3 cellular contexts compared by ENCODE assay signal in the genomic region with DNA sequence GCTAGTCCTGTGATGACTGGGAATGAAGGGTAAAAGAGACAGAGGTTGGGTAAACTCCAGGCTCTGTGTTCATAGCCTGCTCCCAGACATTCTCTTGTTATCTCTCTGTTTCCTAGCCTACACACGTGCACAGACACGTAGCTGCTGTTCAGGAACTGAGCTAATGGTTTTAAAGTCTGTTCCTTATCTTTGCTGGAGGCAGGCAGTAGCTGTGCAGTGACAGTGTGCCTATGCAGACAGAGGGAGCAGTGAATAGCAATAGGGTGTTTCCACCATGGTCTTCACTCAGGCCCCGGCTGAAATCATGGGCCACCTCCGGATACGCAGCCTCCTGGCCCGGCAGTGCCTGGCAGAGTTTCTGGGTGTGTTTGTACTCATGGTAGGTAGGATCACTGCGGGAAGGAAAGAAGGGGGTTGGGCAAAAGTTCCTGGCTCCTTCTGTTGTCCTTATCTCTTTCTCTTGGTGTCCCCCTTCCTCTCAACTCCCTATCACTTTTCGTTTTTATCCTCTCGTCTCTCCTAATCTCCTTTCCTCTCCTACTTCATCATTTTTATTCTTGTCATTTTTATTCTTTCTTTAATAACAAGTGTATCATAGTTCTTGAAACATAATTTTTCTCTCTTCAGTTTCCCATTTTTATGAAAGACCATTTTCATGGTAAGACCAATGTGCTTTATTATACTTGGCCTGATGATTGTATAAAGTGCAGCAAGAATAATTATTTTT.
TF ChIP-seq lines count a peak whose summit lies in the region.

Gene AQP10 (plus strand): TSS at position 212 of the 727 bp plus-strand sequence. CDS start 63 bp downstream, at position 275.

TF ChIP-seq in SK-N-SH, 30 proteins besides CTCF, POLR2A, EP300 and RAD21 (continues in another document):
- TF ChIP-seq, protein P1, sequence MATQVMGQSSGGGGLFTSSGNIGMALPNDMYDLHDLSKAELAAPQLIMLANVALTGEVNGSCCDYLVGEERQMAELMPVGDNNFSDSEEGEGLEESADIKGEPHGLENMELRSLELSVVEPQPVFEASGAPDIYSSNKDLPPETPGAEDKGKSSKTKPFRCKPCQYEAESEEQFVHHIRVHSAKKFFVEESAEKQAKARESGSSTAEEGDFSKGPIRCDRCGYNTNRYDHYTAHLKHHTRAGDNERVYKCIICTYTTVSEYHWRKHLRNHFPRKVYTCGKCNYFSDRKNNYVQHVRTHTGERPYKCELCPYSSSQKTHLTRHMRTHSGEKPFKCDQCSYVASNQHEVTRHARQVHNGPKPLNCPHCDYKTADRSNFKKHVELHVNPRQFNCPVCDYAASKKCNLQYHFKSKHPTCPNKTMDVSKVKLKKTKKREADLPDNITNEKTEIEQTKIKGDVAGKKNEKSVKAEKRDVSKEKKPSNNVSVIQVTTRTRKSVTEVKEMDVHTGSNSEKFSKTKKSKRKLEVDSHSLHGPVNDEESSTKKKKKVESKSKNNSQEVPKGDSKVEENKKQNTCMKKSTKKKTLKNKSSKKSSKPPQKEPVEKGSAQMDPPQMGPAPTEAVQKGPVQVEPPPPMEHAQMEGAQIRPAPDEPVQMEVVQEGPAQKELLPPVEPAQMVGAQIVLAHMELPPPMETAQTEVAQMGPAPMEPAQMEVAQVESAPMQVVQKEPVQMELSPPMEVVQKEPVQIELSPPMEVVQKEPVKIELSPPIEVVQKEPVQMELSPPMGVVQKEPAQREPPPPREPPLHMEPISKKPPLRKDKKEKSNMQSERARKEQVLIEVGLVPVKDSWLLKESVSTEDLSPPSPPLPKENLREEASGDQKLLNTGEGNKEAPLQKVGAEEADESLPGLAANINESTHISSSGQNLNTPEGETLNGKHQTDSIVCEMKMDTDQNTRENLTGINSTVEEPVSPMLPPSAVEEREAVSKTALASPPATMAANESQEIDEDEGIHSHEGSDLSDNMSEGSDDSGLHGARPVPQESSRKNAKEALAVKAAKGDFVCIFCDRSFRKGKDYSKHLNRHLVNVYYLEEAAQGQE (IDR thresholded peaks at IDR 0.05; ENCODE audit: low read depth, low read length) = no peak
- TF ChIP-seq SMC3 (IDR thresholded peaks at IDR 0.05; ENCODE audit: low read depth, low read length) (peak; percentile 9; the same call in 1 of the 2 replicates), FOSL2 (IDR thresholded peaks at IDR 0.05; ENCODE audit: borderline replicate concordance, low read depth) (no peak), RFX5 (IDR thresholded peaks at IDR 0.05; ENCODE audit: low read length) (no peak), MXI1 (IDR thresholded peaks at IDR 0.05; ENCODE audit: low read depth, low read length) (peak; percentile 91), FOXJ3 (CRISPR knock-in tag; IDR thresholded peaks at IDR 0.05) (no peak), TCF12 (IDR thresholded peaks at IDR 0.05) (no peak), GABPA (IDR thresholded peaks at IDR 0.05; ENCODE audit: low read depth) (no peak), GATA2 (CRISPR knock-in tag; IDR thresholded peaks at IDR 0.05) (peak; percentile 94), TAF1 (IDR thresholded peaks at IDR 0.05; ENCODE audit: borderline replicate concordance, low read depth, low read length) (no peak), FOXM1 (IDR thresholded peaks at IDR 0.05; ENCODE audit: low read depth) (no peak)
- TF ChIP-seq, protein P2, sequence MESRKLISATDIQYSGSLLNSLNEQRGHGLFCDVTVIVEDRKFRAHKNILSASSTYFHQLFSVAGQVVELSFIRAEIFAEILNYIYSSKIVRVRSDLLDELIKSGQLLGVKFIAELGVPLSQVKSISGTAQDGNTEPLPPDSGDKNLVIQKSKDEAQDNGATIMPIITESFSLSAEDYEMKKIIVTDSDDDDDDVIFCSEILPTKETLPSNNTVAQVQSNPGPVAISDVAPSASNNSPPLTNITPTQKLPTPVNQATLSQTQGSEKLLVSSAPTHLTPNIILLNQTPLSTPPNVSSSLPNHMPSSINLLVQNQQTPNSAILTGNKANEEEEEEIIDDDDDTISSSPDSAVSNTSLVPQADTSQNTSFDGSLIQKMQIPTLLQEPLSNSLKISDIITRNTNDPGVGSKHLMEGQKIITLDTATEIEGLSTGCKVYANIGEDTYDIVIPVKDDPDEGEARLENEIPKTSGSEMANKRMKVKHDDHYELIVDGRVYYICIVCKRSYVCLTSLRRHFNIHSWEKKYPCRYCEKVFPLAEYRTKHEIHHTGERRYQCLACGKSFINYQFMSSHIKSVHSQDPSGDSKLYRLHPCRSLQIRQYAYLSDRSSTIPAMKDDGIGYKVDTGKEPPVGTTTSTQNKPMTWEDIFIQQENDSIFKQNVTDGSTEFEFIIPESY (IDR thresholded peaks at IDR 0.05; ENCODE audit: borderline replicate concordance, low read depth) = no peak
- TF ChIP-seq, protein P3, sequence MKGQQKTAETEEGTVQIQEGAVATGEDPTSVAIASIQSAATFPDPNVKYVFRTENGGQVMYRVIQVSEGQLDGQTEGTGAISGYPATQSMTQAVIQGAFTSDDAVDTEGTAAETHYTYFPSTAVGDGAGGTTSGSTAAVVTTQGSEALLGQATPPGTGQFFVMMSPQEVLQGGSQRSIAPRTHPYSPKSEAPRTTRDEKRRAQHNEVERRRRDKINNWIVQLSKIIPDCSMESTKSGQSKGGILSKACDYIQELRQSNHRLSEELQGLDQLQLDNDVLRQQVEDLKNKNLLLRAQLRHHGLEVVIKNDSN (IDR thresholded peaks at IDR 0.05; ENCODE audit: borderline replicate concordance, low read depth) = no peak

TF ChIP-seq in endothelial cell of umbilical vein, 7 proteins besides CTCF, POLR2A, EP300 and RAD21:
- no peak for TF ChIP-seq POLR2AphosphoS5 (IDR thresholded peaks at IDR 0.05; ENCODE audit: insufficient read depth, low read depth, low read length)
- TF ChIP-seq MAX (IDR thresholded peaks at IDR 0.05; ENCODE audit: insufficient read depth, insufficient read length) = no peak
- TF ChIP-seq GATA2 (IDR thresholded peaks at IDR 0.05; ENCODE audit: insufficient read depth, insufficient read length, low read depth, low read length) = no peak
- no peak for TF ChIP-seq EZH2 (IDR thresholded peaks at IDR 0.05; ENCODE audit: borderline replicate concordance, low read depth, low read length, severe bottlenecking)
- no peak for TF ChIP-seq JUN (IDR thresholded peaks at IDR 0.05; ENCODE audit: borderline replicate concordance, insufficient read depth, insufficient read length, low read depth)
- TF ChIP-seq FOS (IDR thresholded peaks at IDR 0.05; ENCODE audit: borderline replicate concordance, insufficient read depth, low read length) = no peak
- TF ChIP-seq MYC (IDR thresholded peaks at IDR 0.05; ENCODE audit: low read depth, low read length) = no peak

TF ChIP-seq in HepG2, 621 proteins besides CTCF, POLR2A, EP300 and RAD21 (continues in another document):
- TF ChIP-seq, protein P4, sequence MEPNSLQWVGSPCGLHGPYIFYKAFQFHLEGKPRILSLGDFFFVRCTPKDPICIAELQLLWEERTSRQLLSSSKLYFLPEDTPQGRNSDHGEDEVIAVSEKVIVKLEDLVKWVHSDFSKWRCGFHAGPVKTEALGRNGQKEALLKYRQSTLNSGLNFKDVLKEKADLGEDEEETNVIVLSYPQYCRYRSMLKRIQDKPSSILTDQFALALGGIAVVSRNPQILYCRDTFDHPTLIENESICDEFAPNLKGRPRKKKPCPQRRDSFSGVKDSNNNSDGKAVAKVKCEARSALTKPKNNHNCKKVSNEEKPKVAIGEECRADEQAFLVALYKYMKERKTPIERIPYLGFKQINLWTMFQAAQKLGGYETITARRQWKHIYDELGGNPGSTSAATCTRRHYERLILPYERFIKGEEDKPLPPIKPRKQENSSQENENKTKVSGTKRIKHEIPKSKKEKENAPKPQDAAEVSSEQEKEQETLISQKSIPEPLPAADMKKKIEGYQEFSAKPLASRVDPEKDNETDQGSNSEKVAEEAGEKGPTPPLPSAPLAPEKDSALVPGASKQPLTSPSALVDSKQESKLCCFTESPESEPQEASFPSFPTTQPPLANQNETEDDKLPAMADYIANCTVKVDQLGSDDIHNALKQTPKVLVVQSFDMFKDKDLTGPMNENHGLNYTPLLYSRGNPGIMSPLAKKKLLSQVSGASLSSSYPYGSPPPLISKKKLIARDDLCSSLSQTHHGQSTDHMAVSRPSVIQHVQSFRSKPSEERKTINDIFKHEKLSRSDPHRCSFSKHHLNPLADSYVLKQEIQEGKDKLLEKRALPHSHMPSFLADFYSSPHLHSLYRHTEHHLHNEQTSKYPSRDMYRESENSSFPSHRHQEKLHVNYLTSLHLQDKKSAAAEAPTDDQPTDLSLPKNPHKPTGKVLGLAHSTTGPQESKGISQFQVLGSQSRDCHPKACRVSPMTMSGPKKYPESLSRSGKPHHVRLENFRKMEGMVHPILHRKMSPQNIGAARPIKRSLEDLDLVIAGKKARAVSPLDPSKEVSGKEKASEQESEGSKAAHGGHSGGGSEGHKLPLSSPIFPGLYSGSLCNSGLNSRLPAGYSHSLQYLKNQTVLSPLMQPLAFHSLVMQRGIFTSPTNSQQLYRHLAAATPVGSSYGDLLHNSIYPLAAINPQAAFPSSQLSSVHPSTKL (CRISPR knock-in tag; IDR thresholded peaks at IDR 0.05) = peak; percentile 20; the same call in 1 of the 2 replicates
- TF ChIP-seq ARNTL (CRISPR knock-in tag; IDR thresholded peaks at IDR 0.05) (peak; percentile 57), FOXA3 (CRISPR knock-in tag; IDR thresholded peaks at IDR 0.05) (peak; percentile 9; the same call in 1 of the 2 replicates), HOXA3 (CRISPR knock-in tag; IDR thresholded peaks at IDR 0.05) (peak; percentile 34; the same call in 1 of the 2 replicates), CEBPG (CRISPR knock-in tag; IDR thresholded peaks at IDR 0.05) (0 out of 2 replicates have a peak, but pooled peaks have one; percentile 13), ARID4A (CRISPR knock-in tag; IDR thresholded peaks at IDR 0.05; ENCODE audit: borderline replicate concordance) (peak; percentile 21; the same call in 1 of the 2 replicates), TEAD3 (CRISPR knock-in tag; optimal IDR thresholded peaks at IDR 0.05; ENCODE audit: borderline replicate concordance) (peak; percentile 32), POLR2G (IDR thresholded peaks at IDR 0.05; ENCODE audit: low read depth, low read length) (no peak), TP53 (CRISPR knock-in tag; conservative IDR thresholded peaks at IDR 0.05) (no peak), HNRNPH1 (optimal IDR thresholded peaks at IDR 0.05; ENCODE audit: low read depth, low read length) (no peak), ATF1 (CRISPR knock-in tag; IDR thresholded peaks at IDR 0.05) (0 out of 2 replicates have a peak, but pooled peaks have one; percentile 29), ZNF792 (CRISPR knock-in tag; IDR thresholded peaks at IDR 0.05) (0 out of 2 replicates have a peak, but pooled peaks have one; percentile 31), MNT (IDR thresholded peaks at IDR 0.05) (no peak), ZNF501 (CRISPR knock-in tag; IDR thresholded peaks at IDR 0.05) (no peak)
- TF ChIP-seq, protein P5, sequence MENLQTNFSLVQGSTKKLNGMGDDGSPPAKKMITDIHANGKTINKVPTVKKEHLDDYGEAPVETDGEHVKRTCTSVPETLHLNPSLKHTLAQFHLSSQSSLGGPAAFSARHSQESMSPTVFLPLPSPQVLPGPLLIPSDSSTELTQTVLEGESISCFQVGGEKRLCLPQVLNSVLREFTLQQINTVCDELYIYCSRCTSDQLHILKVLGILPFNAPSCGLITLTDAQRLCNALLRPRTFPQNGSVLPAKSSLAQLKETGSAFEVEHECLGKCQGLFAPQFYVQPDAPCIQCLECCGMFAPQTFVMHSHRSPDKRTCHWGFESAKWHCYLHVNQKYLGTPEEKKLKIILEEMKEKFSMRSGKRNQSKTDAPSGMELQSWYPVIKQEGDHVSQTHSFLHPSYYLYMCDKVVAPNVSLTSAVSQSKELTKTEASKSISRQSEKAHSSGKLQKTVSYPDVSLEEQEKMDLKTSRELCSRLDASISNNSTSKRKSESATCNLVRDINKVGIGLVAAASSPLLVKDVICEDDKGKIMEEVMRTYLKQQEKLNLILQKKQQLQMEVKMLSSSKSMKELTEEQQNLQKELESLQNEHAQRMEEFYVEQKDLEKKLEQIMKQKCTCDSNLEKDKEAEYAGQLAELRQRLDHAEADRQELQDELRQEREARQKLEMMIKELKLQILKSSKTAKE (CRISPR knock-in tag; IDR thresholded peaks at IDR 0.05; ENCODE audit: borderline replicate concordance) = peak; percentile 79
- TF ChIP-seq, protein P6, sequence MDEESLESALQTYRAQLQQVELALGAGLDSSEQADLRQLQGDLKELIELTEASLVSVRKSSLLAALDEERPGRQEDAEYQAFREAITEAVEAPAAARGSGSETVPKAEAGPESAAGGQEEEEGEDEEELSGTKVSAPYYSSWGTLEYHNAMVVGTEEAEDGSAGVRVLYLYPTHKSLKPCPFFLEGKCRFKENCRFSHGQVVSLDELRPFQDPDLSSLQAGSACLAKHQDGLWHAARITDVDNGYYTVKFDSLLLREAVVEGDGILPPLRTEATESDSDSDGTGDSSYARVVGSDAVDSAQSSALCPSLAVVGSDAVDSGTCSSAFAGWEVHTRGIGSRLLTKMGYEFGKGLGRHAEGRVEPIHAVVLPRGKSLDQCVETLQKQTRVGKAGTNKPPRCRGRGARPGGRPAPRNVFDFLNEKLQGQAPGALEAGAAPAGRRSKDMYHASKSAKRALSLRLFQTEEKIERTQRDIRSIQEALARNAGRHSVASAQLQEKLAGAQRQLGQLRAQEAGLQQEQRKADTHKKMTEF (CRISPR knock-in tag; IDR thresholded peaks at IDR 0.05) = peak; percentile 31; the same call in 1 of the 2 replicates
